In the genomic region with DNA sequence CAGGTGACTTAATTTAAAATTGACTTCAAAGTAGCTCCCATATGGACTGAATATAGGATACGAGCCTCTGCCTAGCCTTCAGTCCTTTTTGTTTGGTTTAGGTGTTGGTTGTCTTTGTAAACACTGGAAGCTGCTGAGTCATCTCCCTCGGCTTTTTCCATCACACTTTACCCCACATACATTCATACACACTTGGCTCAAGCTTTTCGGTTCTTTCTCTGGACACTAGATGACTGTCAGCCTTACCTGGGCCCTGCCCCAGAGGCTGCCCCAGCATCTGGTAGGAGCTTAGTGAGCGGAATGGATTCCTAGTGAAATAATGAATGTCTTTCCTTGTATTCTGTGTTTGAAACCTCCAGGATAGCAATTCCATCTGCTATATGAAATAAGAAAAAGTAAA, we compare ENCODE assay signal across 10 cellular contexts. TPM values are rescaled to one million over a fixed set of nuclear protein-coding genes. Genes with fewer than 3 reads are reported as not detected.
DNase-seq lines count a peak whose midpoint lies in the region; TF ChIP-seq lines count a peak whose summit lies in the region.
"Had no signal": no experiment of that assay in that cellular context is flagged by ENCODE, and none has a peak within 500 bp of the region (broad histone marks: within the 10 kb centered on the region; RNA-seq: fewer than 3 reads in every experiment).

No MANE protein-coding gene starts in this region.

- no peaks in the 10 kb centered on the region for H3K4me1 Mint-ChIP-seq in activated T-cell treated with anti-CD3 and anti-CD28 coated beads, Interleukin-2, amount 50 U/mL, for 24 hours (ENCODE audit: low read depth)
- no peaks in the 10 kb centered on the region for H3K4me1 Mint-ChIP-seq in activated T-helper 1 cell treated with anti-CD3 and anti-CD28 coated beads, Interleukin-12 subunit alpha, Interleukin-12 subunit beta, Interleukin-2, Interleukin-4 antibody, amounts not matched to agents 30 ng/mL and 10 ng/mL and 1 ng/mL, durations not matched to agents 14 hours and 24 hours and 36 hours (ENCODE audit: low read depth)

- H3K9me3 ChIP-seq in sigmoid colon: no peaks in the 10 kb centered on the region

- peak in 1 of 4 donors; percentile 30 for TF ChIP-seq EP300 in sigmoid colon (IDR thresholded peaks at IDR 0.05)

- H3K27me3 ChIP-seq in sigmoid colon: no peaks in the 10 kb centered on the region

- no peaks in the 10 kb centered on the region for H3K36me3 ChIP-seq in sigmoid colon

- H3K27me3 Mint-ChIP-seq in activated T-cell treated with anti-CD3 and anti-CD28 coated beads, Interleukin-2, amount 50 U/mL, for 24 hours: no peaks in the 10 kb centered on the region
- peaks cover 3% of the 10 kb centered on the region for H3K27me3 Mint-ChIP-seq in activated T-helper 1 cell treated with anti-CD3 and anti-CD28 coated beads, Interleukin-12 subunit alpha, Interleukin-12 subunit beta, Interleukin-2, Interleukin-4 antibody, amounts not matched to agents 30 ng/mL and 10 ng/mL and 1 ng/mL, durations not matched to agents 14 hours and 24 hours and 36 hours (ENCODE audit: insufficient read depth)

- no peaks in the 10 kb centered on the region for H3K36me3 Mint-ChIP-seq in activated T-cell treated with anti-CD3 and anti-CD28 coated beads, Interleukin-2, amount 50 U/mL, for 24 hours (ENCODE audit: low read depth)
- H3K36me3 Mint-ChIP-seq in activated T-helper 1 cell treated with anti-CD3 and anti-CD28 coated beads, Interleukin-12 subunit alpha, Interleukin-12 subunit beta, Interleukin-2, Interleukin-4 antibody, amounts not matched to agents 30 ng/mL and 10 ng/mL and 1 ng/mL, durations not matched to agents 14 hours and 24 hours and 36 hours (ENCODE audit: low read depth): no peaks in the 10 kb centered on the region

- H3K4me3 Mint-ChIP-seq in activated T-cell treated with anti-CD3 and anti-CD28 coated beads, Interleukin-2, amount 50 U/mL, for 24 hours: no peak overlapping the region
- no peak overlapping the region for H3K4me3 Mint-ChIP-seq in activated T-helper 1 cell treated with anti-CD3 and anti-CD28 coated beads, Interleukin-12 subunit alpha, Interleukin-12 subunit beta, Interleukin-2, Interleukin-4 antibody, amounts not matched to agents 30 ng/mL and 10 ng/mL and 1 ng/mL, durations not matched to agents 14 hours and 24 hours and 36 hours

- H3K27ac Mint-ChIP-seq in activated T-cell treated with anti-CD3 and anti-CD28 coated beads, Interleukin-2, amount 50 U/mL, for 24 hours: no peak overlapping the region
- H3K27ac Mint-ChIP-seq in activated T-helper 1 cell treated with anti-CD3 and anti-CD28 coated beads, Interleukin-12 subunit alpha, Interleukin-12 subunit beta, Interleukin-2, Interleukin-4 antibody, amounts not matched to agents 30 ng/mL and 10 ng/mL and 1 ng/mL, durations not matched to agents 14 hours and 24 hours and 36 hours: no peak overlapping the region

- no peak for TF ChIP-seq POLR2A in sigmoid colon (IDR thresholded peaks at IDR 0.05)

- intact Hi-C loops in sigmoid colon (cut with DNase I): no loop called here
- intact Hi-C loops in activated T-helper 1 cell treated with anti-CD3 and anti-CD28 coated beads, Interleukin-12 subunit alpha, Interleukin-12 subunit beta, Interleukin-2, Interleukin-4 antibody, amounts not matched to agents 30 ng/mL and 10 ng/mL and 1 ng/mL, durations not matched to agents 14 hours and 24 hours and 36 hours (cut with micrococcal nuclease): no loop called here

- no peak overlapping the region for H3K4me3 ChIP-seq in sigmoid colon

- H3K27ac ChIP-seq in sigmoid colon: peak overlapping the region; percentile 82 to 90 (median 86)

- TF ChIP-seq CTCF in sigmoid colon (IDR thresholded peaks at IDR 0.05): no peak

- DNase-seq in ELF-1 (ENCODE audit: low read depth, low spot score): peak; percentile 49
- DNase-seq in RKO (ENCODE audit: low spot score): peak; percentile 27
- peak; percentile 85 for DNase-seq in fibroblast of gingiva (ENCODE audit: low read depth)
- no peak for DNase-seq in sigmoid colon
- DNase-seq in hepatic stellate cell (ENCODE audit: low spot score): no peak
- no peak for DNase-seq in UCSD-AML1 (lab: John Stamatoyannopoulos, UW; ENCODE audit: unreplicated experiment)
- DNase-seq in activated T-cell treated with anti-CD3 and anti-CD28 coated beads, Interleukin-2, amount 50 U/mL, for 24 hours: no peak
- no peak for DNase-seq in activated T-helper 1 cell treated with anti-CD3 and anti-CD28 coated beads, Interleukin-12 subunit alpha, Interleukin-12 subunit beta, Interleukin-2, Interleukin-4 antibody, amounts not matched to agents 30 ng/mL and 10 ng/mL and 1 ng/mL, durations not matched to agents 14 hours and 24 hours and 36 hours (ENCODE audit: low spot score)
- DNase-seq: activated gamma-delta T cell; stimulated activated CD8-positive, alpha-beta memory T cell treated with anti-CD3 and anti-CD28 coated beads, Interleukin-4, amount 100 ng/mL, for 48 hours had no signal

- no peaks in the 10 kb centered on the region for H3K9me3 Mint-ChIP-seq in activated T-cell treated with anti-CD3 and anti-CD28 coated beads, Interleukin-2, amount 50 U/mL, for 24 hours
- H3K9me3 Mint-ChIP-seq in activated T-helper 1 cell treated with anti-CD3 and anti-CD28 coated beads, Interleukin-12 subunit alpha, Interleukin-12 subunit beta, Interleukin-2, Interleukin-4 antibody, amounts not matched to agents 30 ng/mL and 10 ng/mL and 1 ng/mL, durations not matched to agents 14 hours and 24 hours and 36 hours: no peaks in the 10 kb centered on the region

- peaks cover 0 to 93% (median 81%) of the 10 kb centered on the region in 4 donors for H3K4me1 ChIP-seq in sigmoid colon

- WGBS in sigmoid colon, 2 donors: 7 to 49% methylated on average over 4 of the region's 4 CpGs

RNA-seq across cellular contexts. Expression of gene SCHIP1, which starts 52.5 kb away (rescaled TPM):
- total RNA-seq in sigmoid colon: 10 to 100 TPM; 19.9 to 44.1 (median 31.3) TPM
- polyA plus RNA-seq in sigmoid colon: 1 to 10 TPM in 2 of 3 donors, not detected in 1; 1.8 to 4.1 TPM
- total RNA-seq in activated T-helper 1 cell treated with anti-CD3 and anti-CD28 coated beads, Interleukin-12 subunit alpha, Interleukin-12 subunit beta, Interleukin-2, Interleukin-4 antibody, amounts not matched to agents 30 ng/mL and 10 ng/mL and 1 ng/mL, durations not matched to agents 14 hours and 24 hours and 36 hours: 0.12 TPM in 1 of 2 replicates, not detected in the other

Comparison
In these comparisons a context has a peak if more than half of its experiments do, and no peak if none do; other contexts are left out.
1. DNase-seq: peak in ELF-1 (single experiment), RKO (single experiment) and fibroblast of gingiva (single experiment); none in sigmoid colon (single experiment), hepatic stellate cell (single experiment), UCSD-AML1 (single experiment), activated T-cell treated with anti-CD3 and anti-CD28 coated beads, Interleukin-2, amount 50 U/mL, for 24 hours (single experiment) and activated T-helper 1 cell treated with anti-CD3 and anti-CD28 coated beads, Interleukin-12 subunit alpha, Interleukin-12 subunit beta, Interleukin-2, Interleukin-4 antibody, amounts not matched to agents 30 ng/mL and 10 ng/mL and 1 ng/mL, durations not matched to agents 14 hours and 24 hours and 36 hours (single experiment).
2. RNA of gene SCHIP1, which starts 52.5 kb away (total RNA-seq): 19.9 to 44.1 TPM in sigmoid colon; 0.12 TPM in activated T-helper 1 cell treated with anti-CD3 and anti-CD28 coated beads, Interleukin-12 subunit alpha, Interleukin-12 subunit beta, Interleukin-2, Interleukin-4 antibody, amounts not matched to agents 30 ng/mL and 10 ng/mL and 1 ng/mL, durations not matched to agents 14 hours and 24 hours and 36 hours; every median in the first group is over 10 times any median in the second.